Comparison of ENCODE assay signal across 21 cellular contexts in genomic region chr5:663436-664342, GRCh38. TPM values are rescaled to one million over a fixed set of nuclear protein-coding genes. Genes with fewer than 3 reads are reported as not detected.
A peak's percentile ranks its signal among the peaks of the same experiment; 100 is the strongest.
DNase-seq lines count a peak whose midpoint lies in the region; ATAC-seq and TF ChIP-seq lines count a peak whose summit lies in the region.
"Had no signal": no experiment of that assay in that cellular context is flagged by ENCODE, and none has a peak within 500 bp of the region (broad histone marks: within the 10 kb centered on the region; RNA-seq: fewer than 3 reads in every experiment).

No MANE protein-coding gene starts in this region.

- no peaks in the 10 kb centered on the region for H3K9me3 ChIP-seq in heart left ventricle
- no peaks in the 10 kb centered on the region for H3K9me3 ChIP-seq in right atrium auricular region
- no peaks in the 10 kb centered on the region for H3K9me3 ChIP-seq in mucosa of descending colon
- no peaks in the 10 kb centered on the region for H3K9me3 ChIP-seq in upper lobe of right lung
- H3K9me3 ChIP-seq: breast epithelium had no signal

- H3K4me3 ChIP-seq in heart left ventricle: no peak overlapping the region
- no peak overlapping the region for H3K4me3 ChIP-seq in right atrium auricular region
- H3K4me3 ChIP-seq in dorsolateral prefrontal cortex: no peak overlapping the region
- no peak overlapping the region for H3K4me3 ChIP-seq in mucosa of descending colon
- H3K4me3 ChIP-seq in upper lobe of right lung: no peak overlapping the region

- H3K4me1 ChIP-seq in heart left ventricle: no peaks in the 10 kb centered on the region
- no peaks in the 10 kb centered on the region for H3K4me1 ChIP-seq in right atrium auricular region
- peaks cover 19% of the 10 kb centered on the region for H3K4me1 ChIP-seq in mucosa of descending colon (ENCODE audit: low read depth)
- no peaks in the 10 kb centered on the region for H3K4me1 ChIP-seq in upper lobe of right lung
- H3K4me1 ChIP-seq: breast epithelium had no signal

- TF ChIP-seq CTCF in heart left ventricle (IDR thresholded peaks at IDR 0.05): no peak
- no peak for TF ChIP-seq CTCF in right atrium auricular region (IDR thresholded peaks at IDR 0.05)
- TF ChIP-seq CTCF in dorsolateral prefrontal cortex (IDR thresholded peaks at IDR 0.05 in 54 of 56, conservative IDR thresholded peaks at IDR 0.05 in 2 of 56; ENCODE audit: low read depth in 1 of 56, partially characterized antibody in 56 of 56): no peak
- no peak for TF ChIP-seq CTCF in mucosa of descending colon (IDR thresholded peaks at IDR 0.05)
- TF ChIP-seq CTCF in upper lobe of right lung (IDR thresholded peaks at IDR 0.05): no peak

- H3K36me3 ChIP-seq in heart left ventricle (peaks cover 0 to 51% (median 21%) of the 10 kb centered on the region in 9 donors), right atrium auricular region (peaks cover 43% of the 10 kb centered on the region), mucosa of descending colon (ENCODE audit: low read depth) (no peaks in the 10 kb centered on the region), upper lobe of right lung (peaks cover 19% of the 10 kb centered on the region)
- H3K36me3 ChIP-seq: breast epithelium had no signal

- H3K4me3 Mint-ChIP-seq in activated naive CD4-positive, alpha-beta T cell treated with anti-CD3 and anti-CD28 coated beads, Interleukin-2, amount 10 ng/mL, durations not matched to agents 7 days and 5 days: no peak overlapping the region
- H3K4me3 Mint-ChIP-seq: CD4-positive, alpha-beta memory T cell had no signal

- intact Hi-C loops in heart left ventricle (cut with DNase I): no loop called here
- intact Hi-C loops in dorsolateral prefrontal cortex (cut with DNase I): loop anchor here (5.0 to 10.0 kb wide), 2 partner anchors 51 to 189 kb away; partner anchors contain the start of gene CEP72 (in 1 of the 2)
- intact Hi-C loops in mucosa of descending colon (cut with DNase I, micrococcal nuclease): no loop called here
- intact Hi-C loops in upper lobe of right lung (cut with DNase I): no loop called here

- H3K9me3 Mint-ChIP-seq in activated naive CD4-positive, alpha-beta T cell treated with anti-CD3 and anti-CD28 coated beads, Interleukin-2, amount 10 ng/mL, durations not matched to agents 7 days and 5 days: no peaks in the 10 kb centered on the region
- H3K9me3 Mint-ChIP-seq: activated naive CD4-positive, alpha-beta T cell treated with anti-CD3 and anti-CD28 coated beads, Interleukin-2, amount 50 U/mL, for 72 hours; CD4-positive, alpha-beta memory T cell had no signal

- H3K27ac ChIP-seq in heart left ventricle (no peak overlapping the region), right atrium auricular region (no peak overlapping the region), dorsolateral prefrontal cortex (peak overlapping the region in 52 of 59 donors; percentile 12 to 100 (median 96)), upper lobe of right lung (no peak overlapping the region)
- H3K27ac ChIP-seq: breast epithelium had no signal

- peak in 3 of 4 donors; percentile 9 to 32 (median 25) for ATAC-seq in heart left ventricle
- peak; percentile 94 for ATAC-seq in mucosa of descending colon
- ATAC-seq in upper lobe of right lung: peak; percentile 9
- ATAC-seq: activated naive CD4-positive, alpha-beta T cell treated with anti-CD3 and anti-CD28 coated beads, Interleukin-2, amount 50 U/mL, for 72 hours; SK-N-SH treated with all-trans-retinoic acid at 6 μM for 48 hours had no signal

- 93 to 96% (median 95%) methylated on average over 20 to 38 of the region's 38 CpGs for WGBS in heart left ventricle, 4 donors

- H3K27me3 ChIP-seq in heart left ventricle (no peaks in the 10 kb centered on the region), right atrium auricular region (no peaks in the 10 kb centered on the region), dorsolateral prefrontal cortex (no peaks in the 10 kb centered on the region), upper lobe of right lung (no peaks in the 10 kb centered on the region)
- H3K27me3 ChIP-seq: breast epithelium had no signal

- no peak for TF ChIP-seq POLR2A in heart left ventricle (IDR thresholded peaks at IDR 0.05)

- CTCF ChIA-PET in activated naive CD4-positive, alpha-beta T cell treated with anti-CD3 and anti-CD28 coated beads, Interleukin-2, amount 10 ng/mL, durations not matched to agents 7 days and 5 days (lab: Charles Lee): no interaction called here

- peaks cover 23% of the 10 kb centered on the region for H3K36me3 Mint-ChIP-seq in activated naive CD4-positive, alpha-beta T cell treated with anti-CD3 and anti-CD28 coated beads, Interleukin-2, amount 10 ng/mL, durations not matched to agents 7 days and 5 days

- DNase-seq in heart left ventricle (peak in 3 of 5 donors; percentile 13 to 25 (median 21)), right atrium auricular region (ENCODE audit: low spot score) (no peak), dorsolateral prefrontal cortex (no peak), mucosa of descending colon (peak; percentile 89 to 92 (median 90)), upper lobe of right lung (no peak)
- no peak for DNase-seq in activated effector memory CD4-positive, alpha-beta T cell treated with Interleukin-2 at 50 U/mL for 16 hours
- no peak for DNase-seq in activated naive CD4-positive, alpha-beta T cell treated with anti-CD3 and anti-CD28 coated beads, Interleukin-2, amount 10 ng/mL, durations not matched to agents 7 days and 5 days
- no peak for DNase-seq in stimulated activated naive CD4-positive, alpha-beta T cell treated with Interleukin-2 at 50 U/mL for 16 hours (lab: John Stamatoyannopoulos, UW)
- DNase-seq: activated CD4-positive, alpha-beta T cell treated with anti-CD3 and anti-CD28 coated beads for 4 hours; activated CD8-positive, alpha-beta memory T cell treated with anti-CD3 and anti-CD28 coated beads, Interleukin-2, amount 50 U/mL, for 48 hours; hypothalamus; Kasumi-1; kidney glomerular epithelial cell; NCI-H146; NCI-H524; OCI-M1; stimulated activated CD4-positive, alpha-beta T cell treated with anti-CD3 and anti-CD28 coated beads, Interleukin-15, amount 100 ng/mL, for 24 hours had no signal

- H3K4me1 Mint-ChIP-seq in activated naive CD4-positive, alpha-beta T cell treated with anti-CD3 and anti-CD28 coated beads, Interleukin-2, amount 10 ng/mL, durations not matched to agents 7 days and 5 days: peaks cover 2% of the 10 kb centered on the region

- no peaks in the 10 kb centered on the region for H3K27me3 Mint-ChIP-seq in activated naive CD4-positive, alpha-beta T cell treated with anti-CD3 and anti-CD28 coated beads, Interleukin-2, amount 10 ng/mL, durations not matched to agents 7 days and 5 days
- H3K27me3 Mint-ChIP-seq: CD4-positive, alpha-beta memory T cell had no signal

- H3K27ac Mint-ChIP-seq in activated naive CD4-positive, alpha-beta T cell treated with anti-CD3 and anti-CD28 coated beads, Interleukin-2, amount 10 ng/mL, durations not matched to agents 7 days and 5 days: no peak overlapping the region
- H3K27ac Mint-ChIP-seq: activated naive CD4-positive, alpha-beta T cell treated with anti-CD3 and anti-CD28 coated beads, Interleukin-2, amount 50 U/mL, for 72 hours had no signal

RNA-seq across cellular contexts. Expression of gene TPPP, which starts 29.5 kb away (rescaled TPM):
- total RNA-seq in heart left ventricle: 10 to 100 TPM in 8 of 9 donors, 1 to 10 TPM in 1; 7.5 to 31.2 (median 15.8) TPM
- polyA plus RNA-seq in heart left ventricle: 10 to 100 TPM in 1 of 2 donors, 1 to 10 TPM in 1; 9.5 to 10.4 TPM
- 10 to 100 TPM; 12.2 to 15.7 TPM for total RNA-seq in right atrium auricular region
- total RNA-seq in dorsolateral prefrontal cortex: 100 to 1,000 TPM; 236 to 675 (median 361) TPM
- 10 to 100 TPM in 1 of 3 donors, 1 to 10 TPM in 2; 2.2 to 18.1 (median 2.2) TPM for total RNA-seq in mucosa of descending colon
- 16.1 TPM for total RNA-seq in upper lobe of right lung

RNA-seq across cellular contexts. Expression of gene CEP72, which starts 51.5 kb away (rescaled TPM):
- 1 to 10 TPM in 7 of 9 donors, under 1 TPM in 2; 0.58 to 4.1 (median 1.5) TPM for total RNA-seq in heart left ventricle
- 1 to 10 TPM; 1.6 to 1.7 TPM for polyA plus RNA-seq in heart left ventricle
- total RNA-seq in right atrium auricular region: 1 to 10 TPM in 1 of 2 donors, under 1 TPM in 1; 0.41 to 1.0 TPM
- 10 to 100 TPM in 5 of 120 experiments, 1 to 10 TPM in 115; 4.0 to 11.0 (median 7.0) TPM for total RNA-seq in dorsolateral prefrontal cortex
- 1 to 10 TPM; 7.3 to 9.7 (median 8.8) TPM for total RNA-seq in mucosa of descending colon
- total RNA-seq in upper lobe of right lung: 13.2 TPM

Comparison
In these comparisons a context has a peak if more than half of its experiments do, and no peak if none do; other contexts are left out.
1. DNase-seq: peak in heart left ventricle (3 of 5) and mucosa of descending colon (3 of 3); none in right atrium auricular region (single experiment), dorsolateral prefrontal cortex (0 of 10), upper lobe of right lung (single experiment), activated effector memory CD4-positive, alpha-beta T cell treated with Interleukin-2 at 50 U/mL for 16 hours (single experiment), activated naive CD4-positive, alpha-beta T cell treated with anti-CD3 and anti-CD28 coated beads, Interleukin-2, amount 10 ng/mL, durations not matched to agents 7 days and 5 days (single experiment) and stimulated activated naive CD4-positive, alpha-beta T cell treated with Interleukin-2 at 50 U/mL for 16 hours (single experiment).
2. ATAC-seq: peak in every context shown above with its lines; median percentile 94 in mucosa of descending colon; 25 in heart left ventricle; 9 in upper lobe of right lung.
3. H3K27ac ChIP-seq: peak in dorsolateral prefrontal cortex (52 of 59); none in heart left ventricle (0 of 12), right atrium auricular region (0 of 2) and upper lobe of right lung (single experiment).
4. RNA of gene TPPP, which starts 29.5 kb away (total RNA-seq): 236 to 675 TPM in dorsolateral prefrontal cortex; 16.1 TPM in upper lobe of right lung (single experiment), 7.5 to 31.2 TPM in heart left ventricle, 12.2 to 15.7 TPM in right atrium auricular region and 2.2 to 18.1 TPM in mucosa of descending colon; every median in the first group is over 4 times any median in the second.
5. intact Hi-C loops: an anchor here in dorsolateral prefrontal cortex (5.0 to 10.0 kb wide); none called in heart left ventricle, mucosa of descending colon and upper lobe of right lung.